ENCODE assay signal across 1 cellular context in the genomic region with DNA sequence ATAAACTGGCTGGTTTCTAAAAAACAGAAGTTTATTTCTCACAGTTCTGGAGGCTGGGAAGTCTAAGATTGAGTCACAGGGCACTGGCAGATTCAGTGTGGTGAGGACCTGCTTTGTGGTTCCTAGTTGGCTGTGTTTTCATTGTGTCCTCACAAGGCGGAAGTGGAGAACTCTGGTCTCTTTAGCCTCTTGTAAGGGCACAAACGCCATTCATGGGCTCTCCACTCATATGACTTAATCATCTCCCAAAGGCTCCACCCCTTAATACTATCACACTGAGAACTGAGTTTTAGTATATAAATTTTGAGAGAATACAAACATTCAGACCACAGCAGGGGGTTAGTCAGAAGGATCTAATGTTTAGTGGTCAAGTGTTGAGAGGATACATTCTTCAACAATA.
TF ChIP-seq lines count a peak whose summit lies in the region.

No MANE protein-coding gene starts in this region.

TF ChIP-seq in HepG2, 621 proteins besides CTCF, POLR2A, EP300 and RAD21 (continued from another document):
- TF ChIP-seq, protein P1, sequence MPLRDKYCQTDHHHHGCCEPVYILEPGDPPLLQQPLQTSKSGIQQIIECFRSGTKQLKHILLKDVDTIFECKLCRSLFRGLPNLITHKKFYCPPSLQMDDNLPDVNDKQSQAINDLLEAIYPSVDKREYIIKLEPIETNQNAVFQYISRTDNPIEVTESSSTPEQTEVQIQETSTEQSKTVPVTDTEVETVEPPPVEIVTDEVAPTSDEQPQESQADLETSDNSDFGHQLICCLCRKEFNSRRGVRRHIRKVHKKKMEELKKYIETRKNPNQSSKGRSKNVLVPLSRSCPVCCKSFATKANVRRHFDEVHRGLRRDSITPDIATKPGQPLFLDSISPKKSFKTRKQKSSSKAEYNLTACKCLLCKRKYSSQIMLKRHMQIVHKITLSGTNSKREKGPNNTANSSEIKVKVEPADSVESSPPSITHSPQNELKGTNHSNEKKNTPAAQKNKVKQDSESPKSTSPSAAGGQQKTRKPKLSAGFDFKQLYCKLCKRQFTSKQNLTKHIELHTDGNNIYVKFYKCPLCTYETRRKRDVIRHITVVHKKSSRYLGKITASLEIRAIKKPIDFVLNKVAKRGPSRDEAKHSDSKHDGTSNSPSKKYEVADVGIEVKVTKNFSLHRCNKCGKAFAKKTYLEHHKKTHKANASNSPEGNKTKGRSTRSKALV (CRISPR knock-in tag; IDR thresholded peaks at IDR 0.05) = no peak
- TF ChIP-seq, protein P2, sequence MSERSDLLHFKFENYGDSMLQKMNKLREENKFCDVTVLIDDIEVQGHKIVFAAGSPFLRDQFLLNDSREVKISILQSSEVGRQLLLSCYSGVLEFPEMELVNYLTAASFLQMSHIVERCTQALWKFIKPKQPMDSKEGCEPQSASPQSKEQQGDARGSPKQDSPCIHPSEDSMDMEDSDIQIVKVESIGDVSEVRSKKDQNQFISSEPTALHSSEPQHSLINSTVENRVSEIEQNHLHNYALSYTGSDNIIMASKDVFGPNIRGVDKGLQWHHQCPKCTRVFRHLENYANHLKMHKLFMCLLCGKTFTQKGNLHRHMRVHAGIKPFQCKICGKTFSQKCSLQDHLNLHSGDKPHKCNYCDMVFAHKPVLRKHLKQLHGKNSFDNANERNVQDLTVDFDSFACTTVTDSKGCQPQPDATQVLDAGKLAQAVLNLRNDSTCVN (CRISPR knock-in tag; IDR thresholded peaks at IDR 0.05; ENCODE audit: borderline replicate concordance) = no peak
- TF ChIP-seq, protein P3, sequence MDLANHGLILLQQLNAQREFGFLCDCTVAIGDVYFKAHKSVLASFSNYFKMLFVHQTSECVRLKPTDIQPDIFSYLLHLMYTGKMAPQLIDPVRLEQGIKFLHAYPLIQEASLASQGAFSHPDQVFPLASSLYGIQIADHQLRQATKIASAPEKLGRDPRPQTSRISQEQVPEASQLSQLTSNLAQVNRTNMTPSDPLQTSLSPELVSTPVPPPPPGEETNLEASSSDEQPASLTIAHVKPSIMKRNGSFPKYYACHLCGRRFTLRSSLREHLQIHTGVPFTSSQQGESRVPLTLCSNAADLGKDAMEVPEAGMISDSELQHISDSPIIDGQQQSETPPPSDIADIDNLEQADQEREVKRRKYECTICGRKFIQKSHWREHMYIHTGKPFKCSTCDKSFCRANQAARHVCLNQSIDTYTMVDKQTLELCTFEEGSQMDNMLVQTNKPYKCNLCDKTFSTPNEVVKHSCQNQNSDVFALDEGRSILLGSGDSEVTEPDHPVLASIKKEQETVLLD (CRISPR knock-in tag; IDR thresholded peaks at IDR 0.05; ENCODE audit: low read depth) = no peak
- TF ChIP-seq SRY (CRISPR knock-in tag; IDR thresholded peaks at IDR 0.05) (no peak), ZNF839 (CRISPR knock-in tag; IDR thresholded peaks at IDR 0.05; ENCODE audit: borderline replicate concordance) (no peak), YY1 (IDR thresholded peaks at IDR 0.05; ENCODE audit: insufficient read depth, insufficient replicate concordance, low read depth, low read length) (no peak)
